In the genomic region with DNA sequence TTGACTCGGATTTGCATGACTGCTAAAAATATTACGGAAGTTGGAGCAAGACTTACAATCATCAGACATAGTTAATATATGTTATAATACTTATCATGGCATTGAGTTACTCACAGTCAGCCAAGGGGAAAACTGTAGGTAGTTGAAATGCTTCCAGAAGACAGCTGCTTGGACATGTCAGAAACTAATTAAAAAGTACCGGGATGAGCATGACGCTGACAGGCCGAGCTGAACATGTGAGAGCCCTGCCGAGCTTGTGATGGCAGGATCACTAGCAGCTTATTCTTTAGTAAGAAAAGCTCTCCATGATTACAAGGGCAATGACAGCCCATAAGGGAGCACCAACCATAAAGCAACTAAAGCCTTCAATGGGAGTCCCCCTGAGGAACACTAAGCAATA, we compare ENCODE assay signal across 23 cellular contexts.
"Had no signal": no experiment of that assay in that cellular context is flagged by ENCODE, and none has a peak within 500 bp of the region (broad histone marks: within the 10 kb centered on the region; RNA-seq: fewer than 3 reads in every experiment).

No MANE protein-coding gene starts in this region.

- H3K4me3 ChIP-seq: gastroesophageal sphincter, pancreas, prostate gland, sigmoid colon, thoracic aorta had no signal

- H3K27me3 ChIP-seq: gastroesophageal sphincter, pancreas, sigmoid colon had no signal

- H3K9me3 ChIP-seq: gastroesophageal sphincter, pancreas, prostate gland, thoracic aorta had no signal

- DNase-seq: activated CD4-positive, alpha-beta memory T cell treated with anti-CD3 and anti-CD28 coated beads, Interleukin-2, amount 10 ng/mL, durations not matched to agents 7 days and 5 days; activated CD4-positive, alpha-beta T cell treated with anti-CD3 and anti-CD28 coated beads for 1 hour; activated CD4-positive, alpha-beta T cell treated with anti-CD3 and anti-CD28 coated beads, Interleukin-2, amount 10 ng/mL, durations not matched to agents 7 days and 5 days; activated naive CD8-positive, alpha-beta T cell treated with anti-CD3 and anti-CD28 coated beads, Interleukin-2, amount 50 U/mL, for 24 hours; activated T-cell treated with anti-CD3 and anti-CD28 coated beads, Interleukin-2, amount 50 U/mL, for 4 hours; amygdala; central memory CD4-positive, alpha-beta T cell; hippocampal formation; kidney; left colon; naive thymus-derived CD4-positive, alpha-beta T cell; nucleus accumbens; pancreas; sigmoid colon; small intestine; stimulated activated CD4-positive, alpha-beta T cell treated with anti-CD3 and anti-CD28 coated beads, Interleukin-4, amount 100 ng/mL, for 24 hours; trophoblast cell had no signal

- H3K36me3 ChIP-seq: gastroesophageal sphincter, pancreas, prostate gland, sigmoid colon, thoracic aorta had no signal

- H3K27ac ChIP-seq: gastroesophageal sphincter, pancreas, prostate gland, sigmoid colon, thoracic aorta had no signal

- ATAC-seq: activated naive CD8-positive, alpha-beta T cell treated with anti-CD3 and anti-CD28 coated beads, Interleukin-2, amount 50 U/mL, for 24 hours; activated T-cell treated with anti-CD3 and anti-CD28 coated beads, Interleukin-2, amount 50 U/mL, for 4 hours; activated T-helper 17 cell treated with anti-CD3 and anti-CD28 coated beads, Interleukin-2, amount 50 U/mL, for 72 hours; gastroesophageal sphincter; left colon; naive thymus-derived CD4-positive, alpha-beta T cell; pancreas; stimulated activated effector memory CD8-positive, alpha-beta T cell treated with anti-CD3 and anti-CD28 coated beads, Interleukin-12 subunit alpha, Interleukin-12 subunit beta, amount 100 ng/mL, for 72 hours; WTC11 had no signal

- H3K4me1 ChIP-seq: gastroesophageal sphincter, pancreas, prostate gland, sigmoid colon had no signal
